Comparison of ENCODE assay signal across 8 cellular contexts in the genomic region with DNA sequence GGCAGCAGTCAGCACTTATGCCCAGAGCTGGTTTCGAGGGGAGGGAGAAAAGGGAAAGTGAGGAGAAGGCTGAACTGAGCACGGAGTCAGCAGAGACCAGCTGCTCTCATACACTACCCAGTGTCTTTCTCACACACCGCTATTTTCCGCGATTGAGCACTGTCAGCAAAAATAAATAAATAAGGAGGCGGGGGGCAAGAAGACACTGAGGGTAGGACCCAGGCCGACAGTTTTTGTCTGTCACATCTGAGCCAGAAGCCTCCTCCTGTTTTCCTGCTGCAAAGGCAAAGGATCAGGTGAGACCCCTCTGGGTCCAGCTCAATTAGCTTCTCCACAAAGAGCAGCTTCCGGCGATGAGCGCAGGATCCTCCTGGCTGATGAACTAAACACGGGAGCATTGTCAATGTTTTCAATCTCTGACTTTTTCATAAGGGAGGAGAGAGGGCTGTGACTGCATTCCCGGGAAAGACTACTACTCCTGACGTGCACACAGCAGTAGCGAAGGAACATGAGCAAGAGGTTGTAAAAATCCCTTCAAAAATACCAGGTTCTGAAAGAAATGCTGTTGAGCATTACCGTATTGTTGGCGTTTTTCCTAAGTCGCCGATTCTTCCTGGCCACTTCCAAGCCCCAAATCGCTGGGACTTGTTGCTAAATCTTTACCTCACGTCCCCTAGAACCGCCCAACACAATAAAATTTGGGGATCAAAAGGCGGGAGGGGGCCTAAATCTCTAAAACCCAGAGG. TPM values are rescaled to one million over a fixed set of nuclear protein-coding genes. Genes with fewer than 3 reads are reported as not detected.
DNase-seq lines count a peak whose midpoint lies in the region; ATAC-seq and TF ChIP-seq lines count a peak whose summit lies in the region.

No MANE protein-coding gene starts in this region.

- H3K9me3 Mint-ChIP-seq in brain: no peaks in the 10 kb centered on the region

- H3K27me3 Mint-ChIP-seq in brain: peaks cover 46% of the 10 kb centered on the region

- peak overlapping the region; percentile 90 to 99 (median 95) for H3K4me3 Mint-ChIP-seq in brain

- H3K9me3 ChIP-seq in suprapubic skin: no peaks in the 10 kb centered on the region

- H3K36me3 ChIP-seq in kidney epithelial cell (ENCODE audit: control insufficient read depth, insufficient read depth, low read length) (no peaks in the 10 kb centered on the region), suprapubic skin (no peaks in the 10 kb centered on the region)

- 10% methylated on average over 22 of the region's 22 CpGs for WGBS in suprapubic skin

- H3K27ac ChIP-seq in suprapubic skin: no peak overlapping the region

- TF ChIP-seq POLR2A in suprapubic skin (IDR thresholded peaks at IDR 0.05): no peak

- no peak for ATAC-seq in GM21515 (IDR thresholded peaks at IDR 0.05; ENCODE audit: unreplicated experiment)

- no peak for TF ChIP-seq EP300 in suprapubic skin (IDR thresholded peaks at IDR 0.05)

- peaks cover 22% of the 10 kb centered on the region for H3K4me1 ChIP-seq in suprapubic skin

- no peak for TF ChIP-seq CTCF in brain (conservative IDR thresholded peaks at IDR 0.05)
- TF ChIP-seq CTCF in kidney epithelial cell (IDR thresholded peaks at IDR 0.05; ENCODE audit: insufficient read depth, low read length, poor library complexity, severe bottlenecking): no peak
- TF ChIP-seq CTCF in suprapubic skin (IDR thresholded peaks at IDR 0.05): no peak

- H3K27me3 ChIP-seq in kidney epithelial cell (ENCODE audit: control insufficient read depth, insufficient read depth, low read length) (no peaks in the 10 kb centered on the region), suprapubic skin (peaks cover 60% of the 10 kb centered on the region)

- peak overlapping the region; percentile 19 to 97 (median 92) for H3K27ac Mint-ChIP-seq in brain

- DNase-seq in NCI-H2081 (lab: John Stamatoyannopoulos, UW): peak; percentile 27 to 74
- DNase-seq in NCI-H2081 treated with DMSO at 0.1 percent for 48 hours (lab: John Stamatoyannopoulos, UW): no peak
- DNase-seq in NCI-H2227 treated with DMSO at 0.1 percent for 48 hours (lab: John Stamatoyannopoulos, UW): peak; percentile 14
- DNase-seq in kidney epithelial cell (ENCODE audit: low read depth): no peak
- DNase-seq in suprapubic skin (ENCODE audit: low spot score in 2 of 2): no peak
- DNase-seq in stimulated activated naive CD4-positive, alpha-beta T cell treated with Interleukin-2 at 50 U/mL for 16 hours (lab: John Stamatoyannopoulos, UW): no peak

- peaks cover 48% of the 10 kb centered on the region for H3K4me1 Mint-ChIP-seq in brain

- H3K36me3 Mint-ChIP-seq in brain: no peaks in the 10 kb centered on the region

- peak overlapping the region; percentile 81 for H3K4me3 ChIP-seq in kidney epithelial cell (ENCODE audit: low read depth, low read length)
- peak overlapping the region; percentile 54 for H3K4me3 ChIP-seq in suprapubic skin

RNA-seq across cellular contexts. Expression of gene FRMD5, which starts 1.2 kb away (rescaled TPM):
- 11.2 TPM for polyA plus RNA-seq in brain (ENCODE audit: insufficient read depth, low read depth, low replicate concordance)
- 9.9 and 12.5 TPM in 2 replicates for total RNA-seq in kidney epithelial cell
- under 1 TPM in 2 of 4 donors, not detected in 2; 0.31 to 0.72 TPM for total RNA-seq in suprapubic skin

Comparison
In these comparisons a context has a peak if more than half of its experiments do, and no peak if none do; other contexts are left out.
1. DNase-seq: peak in NCI-H2081 (2 of 2) and NCI-H2227 treated with DMSO at 0.1 percent for 48 hours (single experiment); none in NCI-H2081 treated with DMSO at 0.1 percent for 48 hours (single experiment), kidney epithelial cell (single experiment), suprapubic skin (0 of 2) and stimulated activated naive CD4-positive, alpha-beta T cell treated with Interleukin-2 at 50 U/mL for 16 hours (single experiment).